ENCODE assay signal across 1 cellular context in the genomic region with DNA sequence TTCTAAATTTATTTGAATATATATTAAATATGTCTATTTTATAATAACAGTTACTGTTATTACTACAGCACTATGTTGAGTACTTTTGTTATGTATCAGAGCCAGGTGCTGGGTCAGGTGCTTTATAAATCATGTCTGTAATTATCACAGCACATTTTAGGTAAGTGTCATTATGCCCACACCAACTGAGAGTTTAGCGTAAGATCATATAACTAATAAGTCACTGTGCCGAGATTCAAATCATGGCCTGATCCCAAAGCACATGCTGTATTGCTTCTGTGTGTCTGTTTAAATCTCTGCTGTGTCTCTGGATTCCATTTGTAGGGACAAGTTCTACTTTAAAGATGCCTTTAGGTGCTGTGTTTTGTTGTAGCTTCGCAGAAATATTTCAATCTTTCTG.
TF ChIP-seq lines count a peak whose summit lies in the region.

No MANE protein-coding gene starts in this region.

TF ChIP-seq in HepG2, 621 proteins besides CTCF, POLR2A, EP300 and RAD21:
- no peak for TF ChIP-seq ZNF530 (CRISPR knock-in tag; IDR thresholded peaks at IDR 0.05; ENCODE audit: low read depth)
- TF ChIP-seq ZNF274 (CRISPR knock-in tag; IDR thresholded peaks at IDR 0.05), result no peak
